Comparison of ENCODE assay signal across 14 cellular contexts in genomic region chr2:166197446-166197845, GRCh38.
DNase-seq lines count a peak whose midpoint lies in the region; ATAC-seq and TF ChIP-seq lines count a peak whose summit lies in the region.
"Had no signal": no experiment of that assay in that cellular context is flagged by ENCODE, and none has a peak within 500 bp of the region (broad histone marks: within the 10 kb centered on the region; RNA-seq: fewer than 3 reads in every experiment).

No MANE protein-coding gene starts in this region.

- DNase-seq in ELR (ENCODE audit: low read depth) (peak; percentile 22), OCI-M1 (lab: John Stamatoyannopoulos, UW) (peak; percentile 80), epithelial cell of esophagus (ENCODE audit: low read depth) (peak; percentile 79), iris pigment epithelial cell (ENCODE audit: low read depth) (peak; percentile 73), Right ventricle myocardium inferior (ENCODE audit: missing footprints) (no peak), SKM-1 (lab: John Stamatoyannopoulos, UW; ENCODE audit: unreplicated experiment) (no peak), SIG-M5 (lab: John Stamatoyannopoulos, UW) (no peak)
- DNase-seq: HFFc6, NCI-H1436 treated with DMSO at 0.1 percent for 48 hours, NCI-H2029 treated with DMSO at 0.1 percent for 48 hours, NCI-H2171 treated with DMSO at 0.1 percent for 48 hours, NCI-H748 treated with DMSO at 0.1 percent for 48 hours, SHP77 had no signal

- no peak overlapping the region for H3K4me3 ChIP-seq in epithelial cell of esophagus (ENCODE audit: low read length)

- no peak for TF ChIP-seq CTCF in epithelial cell of esophagus (IDR thresholded peaks at IDR 0.05; ENCODE audit: insufficient read depth, low read depth, low read length, missing control alignments)

- intact Hi-C loops in Right ventricle myocardium inferior (cut with DNase I), result no loop called here

- ATAC-seq in Right ventricle myocardium inferior, result no peak
- ATAC-seq: SK-N-SH treated with all-trans-retinoic acid at 6 μM for 48 hours had no signal

Comparison
In these comparisons a context has a peak if more than half of its experiments do, and no peak if none do; other contexts are left out.
1. DNase-seq: peak in ELR (single experiment), OCI-M1 (single experiment), epithelial cell of esophagus (single experiment) and iris pigment epithelial cell (single experiment); none in Right ventricle myocardium inferior (single experiment), SKM-1 (single experiment) and SIG-M5 (single experiment).